ENCODE assay signal across 24 cellular contexts in the genomic region with DNA sequence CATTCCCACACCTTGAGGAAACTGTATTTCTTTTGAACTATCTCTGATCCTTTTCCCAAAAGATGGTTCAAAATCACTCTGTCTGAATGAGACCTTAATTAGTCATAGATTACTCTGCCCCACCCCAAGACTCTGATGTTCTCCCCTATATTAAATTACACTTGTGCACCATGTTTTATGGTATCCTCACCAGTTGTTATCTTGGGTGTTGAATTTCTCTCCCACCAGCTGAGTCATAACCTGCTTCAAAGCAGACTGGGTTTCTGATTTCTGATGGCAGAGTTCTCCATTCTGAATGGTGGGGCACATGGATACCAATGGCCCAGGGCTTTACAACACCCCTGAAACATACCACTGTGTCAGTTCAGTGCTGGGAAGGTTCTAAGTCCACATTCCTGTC. TPM values are rescaled to one million over a fixed set of nuclear protein-coding genes. Genes with fewer than 3 reads are reported as not detected.
"Had no signal": no experiment of that assay in that cellular context is flagged by ENCODE, and none has a peak within 500 bp of the region (broad histone marks: within the 10 kb centered on the region; RNA-seq: fewer than 3 reads in every experiment).

No MANE protein-coding gene starts in this region.

- H3K4me3 Mint-ChIP-seq: activated CD4-positive, alpha-beta memory T cell treated with anti-CD3 and anti-CD28 coated beads for 36 hours; activated naive CD4-positive, alpha-beta T cell treated with anti-CD3 and anti-CD28 coated beads for 36 hours; activated naive CD8-positive, alpha-beta T cell treated with anti-CD3 and anti-CD28 coated beads, Interleukin-2, amount 50 U/mL, for 24 hours; nephron; stimulated activated effector memory CD8-positive, alpha-beta T cell treated with anti-CD3 and anti-CD28 coated beads, Interleukin-12 subunit alpha, Interleukin-12 subunit beta, amount 100 ng/mL, for 72 hours; stimulated activated naive CD8-positive, alpha-beta T cell treated with anti-CD3 and anti-CD28 coated beads, Interleukin-15, amount 100 ng/mL, for 72 hours; T-helper 17 cell had no signal

- H3K27ac Mint-ChIP-seq: activated CD4-positive, alpha-beta memory T cell treated with anti-CD3 and anti-CD28 coated beads for 36 hours; activated naive CD4-positive, alpha-beta T cell treated with anti-CD3 and anti-CD28 coated beads for 36 hours; activated naive CD8-positive, alpha-beta T cell treated with anti-CD3 and anti-CD28 coated beads, Interleukin-2, amount 50 U/mL, for 24 hours; nephron; stimulated activated effector memory CD8-positive, alpha-beta T cell treated with anti-CD3 and anti-CD28 coated beads, Interleukin-12 subunit alpha, Interleukin-12 subunit beta, amount 100 ng/mL, for 72 hours; stimulated activated naive CD8-positive, alpha-beta T cell treated with anti-CD3 and anti-CD28 coated beads, Interleukin-15, amount 100 ng/mL, for 72 hours; T-helper 17 cell had no signal

- H3K4me3 ChIP-seq: body of pancreas, cardiac muscle cell, gastroesophageal sphincter, heart left ventricle, lung, ovary, prostate gland, tibial artery had no signal

- ATAC-seq: activated naive CD8-positive, alpha-beta T cell treated with anti-CD3 and anti-CD28 coated beads, Interleukin-2, amount 50 U/mL, for 24 hours; body of pancreas; gastroesophageal sphincter; heart left ventricle; left lobe of liver; stimulated activated effector memory CD8-positive, alpha-beta T cell treated with anti-CD3 and anti-CD28 coated beads, Interleukin-12 subunit alpha, Interleukin-12 subunit beta, amount 100 ng/mL, for 72 hours; stimulated activated naive CD8-positive, alpha-beta T cell treated with anti-CD3 and anti-CD28 coated beads, Interleukin-15, amount 100 ng/mL, for 72 hours; T-helper 17 cell had no signal

- H3K36me3 Mint-ChIP-seq: activated CD4-positive, alpha-beta memory T cell treated with anti-CD3 and anti-CD28 coated beads for 36 hours; stimulated activated effector memory CD8-positive, alpha-beta T cell treated with anti-CD3 and anti-CD28 coated beads, Interleukin-12 subunit alpha, Interleukin-12 subunit beta, amount 100 ng/mL, for 72 hours had no signal

- DNase-seq: activated CD4-positive, alpha-beta memory T cell treated with anti-CD3 and anti-CD28 coated beads for 36 hours; activated CD4-positive, alpha-beta T cell treated with anti-CD3 and anti-CD28 coated beads for 48 hours; activated naive CD4-positive, alpha-beta T cell treated with anti-CD3 and anti-CD28 coated beads for 36 hours; activated naive CD8-positive, alpha-beta T cell treated with anti-CD3 and anti-CD28 coated beads, Interleukin-2, amount 50 U/mL, for 24 hours; activated T-cell treated with anti-CD3 and anti-CD28 coated beads, Interleukin-2, amount 50 U/mL, for 48 hours; anterior cingulate cortex; body of pancreas; cortex of kidney; heart left ventricle; ovary; stimulated activated CD4-positive, alpha-beta T cell treated with anti-CD3 and anti-CD28 coated beads, Interleukin-12 subunit alpha, Interleukin-12 subunit beta, amount 100 ng/mL, for 4 hours; stimulated activated naive CD8-positive, alpha-beta T cell treated with anti-CD3 and anti-CD28 coated beads, Interleukin-15, amount 100 ng/mL, for 72 hours; T-helper 17 cell; tibial artery had no signal

- H3K9me3 Mint-ChIP-seq: activated CD4-positive, alpha-beta memory T cell treated with anti-CD3 and anti-CD28 coated beads for 36 hours; activated naive CD8-positive, alpha-beta T cell treated with anti-CD3 and anti-CD28 coated beads, Interleukin-2, amount 50 U/mL, for 24 hours; nephron had no signal

- H3K27me3 ChIP-seq: body of pancreas, cardiac muscle cell, gastroesophageal sphincter, heart left ventricle, neutrophil, ovary had no signal

- H3K4me1 Mint-ChIP-seq: activated naive CD8-positive, alpha-beta T cell treated with anti-CD3 and anti-CD28 coated beads, Interleukin-2, amount 50 U/mL, for 24 hours; stimulated activated effector memory CD8-positive, alpha-beta T cell treated with anti-CD3 and anti-CD28 coated beads, Interleukin-12 subunit alpha, Interleukin-12 subunit beta, amount 100 ng/mL, for 72 hours; stimulated activated naive CD8-positive, alpha-beta T cell treated with anti-CD3 and anti-CD28 coated beads, Interleukin-15, amount 100 ng/mL, for 72 hours; T-helper 17 cell had no signal

- H3K27ac ChIP-seq: body of pancreas, cardiac muscle cell, epithelial cell of prostate, gastroesophageal sphincter, heart left ventricle, neutrophil, ovary, prostate gland, tibial artery had no signal

- H3K27me3 Mint-ChIP-seq: activated CD4-positive, alpha-beta memory T cell treated with anti-CD3 and anti-CD28 coated beads for 36 hours; stimulated activated naive CD8-positive, alpha-beta T cell treated with anti-CD3 and anti-CD28 coated beads, Interleukin-15, amount 100 ng/mL, for 72 hours; T-helper 17 cell had no signal

RNA-seq across cellular contexts. Expression of a gene that starts 15.0 kb away (rescaled TPM):
- total RNA-seq: activated naive CD4-positive, alpha-beta T cell treated with anti-CD3 and anti-CD28 coated beads for 36 hours; cardiac muscle cell; left lobe of liver had no signal
- polyA plus RNA-seq: cardiac muscle cell, keratinocyte had no signal
